23 cellular contexts compared by ENCODE assay signal in genomic region chr1:228958741-228959140, GRCh38.
DNase-seq lines count a peak whose midpoint lies in the region; ATAC-seq and TF ChIP-seq lines count a peak whose summit lies in the region.
"Had no signal": no experiment of that assay in that cellular context is flagged by ENCODE, and none has a peak within 500 bp of the region (broad histone marks: within the 10 kb centered on the region; RNA-seq: fewer than 3 reads in every experiment).

No MANE protein-coding gene starts in this region.

- H3K4me2 ChIP-seq in hepatocyte = no peak overlapping the region
- H3K4me2 ChIP-seq in smooth muscle cell = peak overlapping the region; percentile 74
- H3K4me2 ChIP-seq: GM23338 had no signal

- H3K27me3 ChIP-seq in hepatocyte (no peaks in the 10 kb centered on the region), smooth muscle cell (ENCODE audit: low read depth) (no peaks in the 10 kb centered on the region)
- H3K27me3 ChIP-seq: MG63 had no signal

- WGBS in hepatocyte (ENCODE audit: low lambda C conversion rate, missing lambda C conversion rate) = 55% methylated on average over 2 of the region's 2 CpGs
- WGBS in smooth muscle cell (ENCODE audit: low lambda C conversion rate) = 62% methylated on average over 2 of the region's 2 CpGs

- CTCF ChIA-PET in HEK293 (lab: Yijun Ruan, JAX) = interaction anchor here (0.7 kb wide), 1 partner anchor 11 kb away, joined by 5 read pairs; no protein-coding TSS in a partner anchor

- H2AFZ ChIP-seq in hepatocyte = peak overlapping the region; percentile 2
- H2AFZ ChIP-seq in smooth muscle cell (ENCODE audit: low read depth) = no peak overlapping the region
- H2AFZ ChIP-seq: GM23338 had no signal

- peak; percentile 34 for DNase-seq in amniotic epithelial cell (ENCODE audit: low read depth)
- no peak for DNase-seq in hepatocyte (ENCODE audit: low spot score)
- DNase-seq in smooth muscle cell (lab: John Stamatoyannopoulos, UW; ENCODE audit: unreplicated experiment) = no peak
- DNase-seq in AG08396 (ENCODE audit: low spot score) = no peak
- no peak for DNase-seq in putamen (ENCODE audit: low spot score)
- DNase-seq: C1 segment of cervical spinal cord; CD4-positive, alpha-beta memory T cell; COR-L47; H9; HFFc6; KG1; MG63; NCI-H1417; NCI-H1694; NCI-H2029 treated with DMSO at 0.1 percent for 48 hours; NCI-H2227 treated with DMSO at 0.1 percent for 48 hours; NCI-H526 treated with DMSO at 0.1 percent for 48 hours; SHP77 had no signal

- H3K9me2 ChIP-seq in hepatocyte (replicated peaks; ENCODE audit: insufficient read depth) = no peaks in the 10 kb centered on the region

- H3K4me1 ChIP-seq in HEK293 (ENCODE audit: control insufficient read depth, insufficient read depth, low read length) (peaks cover under 1% of the 10 kb centered on the region; the same call in 1 of the 2 replicates), hepatocyte (ENCODE audit: insufficient read depth) (peaks cover 31% of the 10 kb centered on the region), smooth muscle cell (ENCODE audit: low read depth) (peaks cover 11% of the 10 kb centered on the region)

- peaks cover 20% of the 10 kb centered on the region for H3F3A ChIP-seq in smooth muscle cell (ENCODE audit: low read depth)

- POLR2A ChIA-PET in HEK293 (lab: Yijun Ruan, JAX) = no interaction called here

- no peak for TF ChIP-seq CTCF in HEK293 (tag by site-specific recombination; IDR thresholded peaks at IDR 0.05)
- no peak for TF ChIP-seq CTCF in hepatocyte (IDR thresholded peaks at IDR 0.05; ENCODE audit: poor library complexity)
- TF ChIP-seq CTCF in smooth muscle cell (IDR thresholded peaks at IDR 0.05; ENCODE audit: borderline replicate concordance, insufficient read depth, poor library complexity, severe bottlenecking) = no peak

- H3K9ac ChIP-seq in smooth muscle cell (ENCODE audit: low read depth) = no peak overlapping the region

- H4K20me1 ChIP-seq in hepatocyte (ENCODE audit: insufficient read depth, poor library complexity, severe bottlenecking) (no peaks in the 10 kb centered on the region), smooth muscle cell (ENCODE audit: low read depth) (no peaks in the 10 kb centered on the region)

- H3K79me2 ChIP-seq in hepatocyte = no peaks in the 10 kb centered on the region
- H3K79me2 ChIP-seq in smooth muscle cell (ENCODE audit: low read depth) = no peaks in the 10 kb centered on the region

- no peaks in the 10 kb centered on the region for H3K9me3 ChIP-seq in HEK293 (ENCODE audit: control insufficient read depth, insufficient read depth, low read depth, low read length)
- H3K9me3 ChIP-seq in hepatocyte (ENCODE audit: low read depth) = peaks cover 7% of the 10 kb centered on the region
- no peaks in the 10 kb centered on the region for H3K9me3 ChIP-seq in smooth muscle cell (replicated peaks; ENCODE audit: low read depth)

- H3K4me3 ChIP-seq in HEK293 (ENCODE audit: low read depth, low read length) = no peak overlapping the region
- H3K4me3 ChIP-seq in hepatocyte = no peak overlapping the region
- H3K4me3 ChIP-seq in smooth muscle cell = no peak overlapping the region
- H3K4me3 ChIP-seq: GM23338, MG63 had no signal

- no peaks in the 10 kb centered on the region for H3K36me3 ChIP-seq in HEK293 (ENCODE audit: control insufficient read depth in 2 of 2, insufficient read depth in 1 of 2, low read length in 2 of 2)
- H3K36me3 ChIP-seq in hepatocyte (replicated peaks; ENCODE audit: insufficient read depth, low read depth) = no peaks in the 10 kb centered on the region
- H3K36me3 ChIP-seq in smooth muscle cell (ENCODE audit: low read depth) = no peaks in the 10 kb centered on the region
- H3K36me3 ChIP-seq: MG63 had no signal

- no peak for ATAC-seq in GM21526 (IDR thresholded peaks at IDR 0.05; ENCODE audit: low FRiP score, unreplicated experiment)
- ATAC-seq: GM23338, Panc1 had no signal

- H3K27ac ChIP-seq in HEK293 (ENCODE audit: extremely low read depth, low read depth, low read length) = no peak overlapping the region
- H3K27ac ChIP-seq in hepatocyte = peak overlapping the region; percentile 81
- H3K27ac ChIP-seq in smooth muscle cell (ENCODE audit: low read depth) = peak overlapping the region; percentile 51
- H3K27ac ChIP-seq: RWPE1 had no signal

TF ChIP-seq in HEK293, 187 proteins besides CTCF, POLR2A, EP300 and RAD21:
- TF ChIP-seq YY2 (tag by site-specific recombination; IDR thresholded peaks at IDR 0.05) (no peak), ZNF530 (tag by site-specific recombination; IDR thresholded peaks at IDR 0.05; ENCODE audit: low read depth) (peak; percentile 91)
